In genomic region chr12:91178801-91179200, GRCh38 we compare ENCODE assay signal across 13 cellular contexts. TPM values are rescaled to one million over a fixed set of nuclear protein-coding genes. Genes with fewer than 3 reads are reported as not detected.
DNase-seq lines count a peak whose midpoint lies in the region; ATAC-seq and TF ChIP-seq lines count a peak whose summit lies in the region.
"Had no signal": no experiment of that assay in that cellular context is flagged by ENCODE, and none has a peak within 500 bp of the region (broad histone marks: within the 10 kb centered on the region; RNA-seq: fewer than 3 reads in every experiment).

No MANE protein-coding gene starts in this region.

- H2AFZ ChIP-seq in OCI-LY3 (ENCODE audit: low read depth, low read length): peak overlapping the region; percentile 98; the same call in 1 of the 2 replicates

- H3K4me1 ChIP-seq in OCI-LY3 (ENCODE audit: low read length) (peaks cover 18% of the 10 kb centered on the region), muscle layer of colon (ENCODE audit: insufficient read depth, low read length) (peaks cover 3% of the 10 kb centered on the region), tibial artery (peaks cover 0 to 21% (median 4%) of the 10 kb centered on the region in 4 donors)
- H3K4me1 ChIP-seq: pancreas had no signal

- H3K4me3 Mint-ChIP-seq in activated naive CD8-positive, alpha-beta T cell treated with anti-CD3 and anti-CD28 coated beads, Interleukin-2, amount 50 U/mL, for 24 hours: no peak overlapping the region
- H3K4me3 Mint-ChIP-seq: activated CD8-positive, alpha-beta T cell treated with anti-CD3 and anti-CD28 coated beads, Interleukin-2, amount 10 ng/mL, durations not matched to agents 7 days and 5 days; memory B cell had no signal

- no peak overlapping the region for H3K4me3 ChIP-seq in OCI-LY3 (ENCODE audit: low read length)
- H3K4me3 ChIP-seq in dorsolateral prefrontal cortex: peak overlapping the region in 40 of 59 donors; percentile 2 to 56 (median 31)
- peak overlapping the region in 1 of 2 donors; percentile 52 for H3K4me3 ChIP-seq in muscle layer of colon (ENCODE audit: low read depth in 1 of 2, low read length in 2 of 2)
- peak overlapping the region; percentile 37 to 47 for H3K4me3 ChIP-seq in tibial artery
- H3K4me3 ChIP-seq: pancreas had no signal

- no peak overlapping the region for H3K27ac Mint-ChIP-seq in activated naive CD8-positive, alpha-beta T cell treated with anti-CD3 and anti-CD28 coated beads, Interleukin-2, amount 50 U/mL, for 24 hours
- H3K27ac Mint-ChIP-seq: activated CD8-positive, alpha-beta T cell treated with anti-CD3 and anti-CD28 coated beads, Interleukin-2, amount 10 ng/mL, durations not matched to agents 7 days and 5 days; memory B cell had no signal

- H3K4me1 Mint-ChIP-seq in activated naive CD8-positive, alpha-beta T cell treated with anti-CD3 and anti-CD28 coated beads, Interleukin-2, amount 50 U/mL, for 24 hours: no peaks in the 10 kb centered on the region
- H3K4me1 Mint-ChIP-seq: memory B cell had no signal

- intact Hi-C loops in dorsolateral prefrontal cortex (cut with DNase I): loop anchor here (10.0 kb wide), 2 partner anchors 146 to 176 kb away; no protein-coding TSS in a partner anchor
- intact Hi-C loops in tibial artery (cut with DNase I; ENCODE audit: low total_unique reads): loop anchor here (5.0 kb wide), 1 partner anchor 148 kb away; no protein-coding TSS in a partner anchor

- no peaks in the 10 kb centered on the region for H3K36me3 Mint-ChIP-seq in activated naive CD8-positive, alpha-beta T cell treated with anti-CD3 and anti-CD28 coated beads, Interleukin-2, amount 50 U/mL, for 24 hours (ENCODE audit: low read depth)
- H3K36me3 Mint-ChIP-seq: memory B cell had no signal

- DNase-seq in dorsolateral prefrontal cortex (no peak), tibial artery (no peak), DMS153 treated with DMSO at 0.1 percent for 48 hours (lab: John Stamatoyannopoulos, UW; ENCODE audit: unreplicated experiment) (no peak), NCI-H446 treated with DMSO at 0.1 percent for 48 hours (lab: John Stamatoyannopoulos, UW) (no peak), MV-4-11 (lab: John Stamatoyannopoulos, UW) (no peak)
- DNase-seq in activated naive CD8-positive, alpha-beta T cell treated with anti-CD3 and anti-CD28 coated beads, Interleukin-2, amount 50 U/mL, for 24 hours: no peak
- DNase-seq: activated CD8-positive, alpha-beta T cell treated with anti-CD3 and anti-CD28 coated beads, Interleukin-2, amount 10 ng/mL, durations not matched to agents 7 days and 5 days; GF-D8; NK-92 treated with Interleukin-12 subunit alpha and Interleukin-12 subunit beta, amount 100 ng/mL, for 24 hours had no signal

- H3K9ac ChIP-seq in OCI-LY3 (ENCODE audit: low read length) (no peak overlapping the region), muscle layer of colon (ENCODE audit: low read length) (no peak overlapping the region)

- no peaks in the 10 kb centered on the region for H3K27me3 ChIP-seq in OCI-LY3 (ENCODE audit: low read depth, low read length)
- H3K27me3 ChIP-seq in dorsolateral prefrontal cortex: no peaks in the 10 kb centered on the region
- H3K27me3 ChIP-seq in muscle layer of colon (ENCODE audit: control insufficient read depth in 1 of 2, insufficient read depth in 2 of 2, low read length in 2 of 2): no peaks in the 10 kb centered on the region
- no peaks in the 10 kb centered on the region for H3K27me3 ChIP-seq in tibial artery
- H3K27me3 ChIP-seq: pancreas had no signal

- H3K36me3 ChIP-seq in OCI-LY3 (replicated peaks; ENCODE audit: low read depth, low read length): no peaks in the 10 kb centered on the region
- H3K36me3 ChIP-seq in muscle layer of colon (ENCODE audit: insufficient read depth, low read length): no peaks in the 10 kb centered on the region
- H3K36me3 ChIP-seq in tibial artery: no peaks in the 10 kb centered on the region
- H3K36me3 ChIP-seq: pancreas had no signal

- TF ChIP-seq CTCF in OCI-LY3 (IDR thresholded peaks at IDR 0.05; ENCODE audit: low read depth, low read length): no peak
- no peak for TF ChIP-seq CTCF in dorsolateral prefrontal cortex (IDR thresholded peaks at IDR 0.05 in 54 of 56, conservative IDR thresholded peaks at IDR 0.05 in 2 of 56; ENCODE audit: low read depth in 1 of 56, partially characterized antibody in 56 of 56)
- no peak for TF ChIP-seq CTCF in tibial artery (IDR thresholded peaks at IDR 0.05)

- no peaks in the 10 kb centered on the region for H4K20me1 ChIP-seq in OCI-LY3 (ENCODE audit: insufficient read depth, low read length)

- no peaks in the 10 kb centered on the region for H3K79me2 ChIP-seq in OCI-LY3 (ENCODE audit: low read length)

- H3K27me3 Mint-ChIP-seq in activated naive CD8-positive, alpha-beta T cell treated with anti-CD3 and anti-CD28 coated beads, Interleukin-2, amount 50 U/mL, for 24 hours: peaks cover 2% of the 10 kb centered on the region
- H3K27me3 Mint-ChIP-seq: memory B cell had no signal

- no peak for ATAC-seq in activated naive CD8-positive, alpha-beta T cell treated with anti-CD3 and anti-CD28 coated beads, Interleukin-2, amount 50 U/mL, for 24 hours
- ATAC-seq: activated CD8-positive, alpha-beta T cell treated with anti-CD3 and anti-CD28 coated beads, Interleukin-2, amount 10 ng/mL, durations not matched to agents 7 days and 5 days had no signal

- H3K9me3 ChIP-seq in OCI-LY3 (ENCODE audit: insufficient read depth, low read length) (no peaks in the 10 kb centered on the region), muscle layer of colon (ENCODE audit: low read length) (no peaks in the 10 kb centered on the region), tibial artery (no peaks in the 10 kb centered on the region)
- H3K9me3 ChIP-seq: pancreas had no signal

- no peaks in the 10 kb centered on the region for H3K9me3 Mint-ChIP-seq in activated naive CD8-positive, alpha-beta T cell treated with anti-CD3 and anti-CD28 coated beads, Interleukin-2, amount 50 U/mL, for 24 hours
- H3K9me3 Mint-ChIP-seq: memory B cell had no signal

- H3K27ac ChIP-seq in OCI-LY3 (ENCODE audit: low read length) (no peak overlapping the region), dorsolateral prefrontal cortex (peak overlapping the region in 37 of 59 donors; percentile 10 to 79 (median 40)), muscle layer of colon (ENCODE audit: low read depth, low read length) (peak overlapping the region; percentile 55), tibial artery (peak overlapping the region in 1 of 2 donors; percentile 55)

- peak overlapping the region; percentile 82; the same call in 1 of the 2 replicates for H3K4me2 ChIP-seq in OCI-LY3 (ENCODE audit: low read length)

RNA-seq across cellular contexts. Expression of gene DCN, which starts 3.8 kb away (rescaled TPM):
- total RNA-seq in dorsolateral prefrontal cortex: 100 to 1,000 TPM in 13 of 120 experiments, 10 to 100 TPM in 107; 21.3 to 168 (median 51.8) TPM
- total RNA-seq: activated CD8-positive, alpha-beta T cell treated with anti-CD3 and anti-CD28 coated beads, Interleukin-2, amount 10 ng/mL, durations not matched to agents 7 days and 5 days had no signal
